8 cellular contexts compared by ENCODE assay signal in the genomic region with DNA sequence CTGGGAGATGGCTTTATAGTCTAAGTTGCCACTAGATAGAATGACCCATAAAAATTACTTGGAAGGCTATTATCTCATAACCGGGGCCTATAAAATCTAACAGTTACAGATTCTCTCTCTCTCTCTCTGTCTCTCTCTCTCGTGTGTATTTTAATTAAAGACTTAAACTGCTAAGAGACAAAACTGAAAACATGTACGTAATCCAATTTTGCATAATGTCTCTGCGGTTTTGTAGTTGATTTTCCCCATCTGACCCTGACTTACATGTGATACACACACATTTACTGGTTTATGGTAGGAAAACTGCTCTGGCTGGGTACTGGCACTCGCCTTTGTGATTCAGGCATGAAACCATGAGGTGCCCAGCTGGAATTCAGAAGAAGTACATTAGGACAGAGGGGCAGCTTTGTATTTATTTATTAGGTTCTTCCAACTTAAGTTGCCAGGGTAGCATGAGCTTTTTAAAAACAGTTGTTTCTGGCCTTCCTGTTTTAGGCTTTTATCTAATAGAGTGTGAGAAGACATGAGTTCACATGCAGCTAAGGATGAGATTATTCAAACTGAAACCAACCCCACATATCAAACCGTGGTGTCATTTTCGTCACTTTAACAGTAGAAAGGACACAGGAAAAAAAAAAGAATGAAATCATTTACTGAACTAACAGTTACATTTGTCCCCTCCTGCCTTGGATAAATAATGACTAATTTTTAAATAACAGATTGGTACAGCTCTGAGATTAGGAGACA.
A peak's percentile ranks its signal among the peaks of the same experiment; 100 is the strongest.
DNase-seq lines count a peak whose midpoint lies in the region; ATAC-seq and TF ChIP-seq lines count a peak whose summit lies in the region.

No MANE protein-coding gene starts in this region.

- H3K27me3 ChIP-seq in BJ (ENCODE audit: control insufficient read depth, insufficient read depth, low read length) (no peaks in the 10 kb centered on the region), SJCRH30 (no peaks in the 10 kb centered on the region)

- H3K4me1 ChIP-seq in SJCRH30, result no peaks in the 10 kb centered on the region

- peak; percentile 96 for DNase-seq in BJ (ENCODE audit: low read depth)
- DNase-seq in germinal center (ENCODE audit: low spot score), result peak; percentile 64
- peak; percentile 50 for DNase-seq in stromal cell of bone marrow (ENCODE audit: low read depth)
- DNase-seq in SJCRH30, result no peak
- no peak for DNase-seq in mesenteric fat pad (ENCODE audit: low spot score)

- H3K36me3 ChIP-seq in BJ (ENCODE audit: control insufficient read depth, insufficient read depth, low read length) (no peaks in the 10 kb centered on the region), SJCRH30 (no peaks in the 10 kb centered on the region)

- TF ChIP-seq CTCF in BJ (IDR thresholded peaks at IDR 0.05; ENCODE audit: insufficient read depth, low read depth, low read length), result no peak

- H3K4me3 ChIP-seq in BJ (ENCODE audit: low read depth, low read length) (no peak overlapping the region), SJCRH30 (no peak overlapping the region)

- CTCF ChIA-PET in BJ (lab: Yijun Ruan, JAX), result interaction anchor here (0.7 to 4.0 kb wide), 8 partner anchors 11 to 350 kb away, joined by 3 to 19 read pairs (median 4); no protein-coding TSS in a partner anchor

- ATAC-seq in GM19328 (IDR thresholded peaks at IDR 0.05; ENCODE audit: unreplicated experiment), result peak; percentile 58
- peak; percentile 65 for ATAC-seq in HG03280 (IDR thresholded peaks at IDR 0.05; ENCODE audit: unreplicated experiment)
- ATAC-seq in activated CD4-positive, CD25-positive, alpha-beta regulatory T cell treated with anti-CD3 and anti-CD28 coated beads, Interleukin-2, amount 50 U/mL, for 24 hours, result peak; percentile 76 to 78

- POLR2A ChIA-PET in BJ (lab: Charles Lee), result interaction anchor here (0.6 kb wide), 1 partner anchor 345 kb away, joined by 4 read pairs; no protein-coding TSS in a partner anchor

- no peaks in the 10 kb centered on the region for H3K9me3 ChIP-seq in SJCRH30 (replicated peaks)

- H3K27ac ChIP-seq in SJCRH30, result no peak overlapping the region

Comparison
In these comparisons a context has a peak if more than half of its experiments do, and no peak if none do; other contexts are left out.
1. DNase-seq: peak in BJ (single experiment), germinal center (single experiment) and stromal cell of bone marrow (single experiment); none in SJCRH30 (0 of 2) and mesenteric fat pad (single experiment).
2. Peak in every context shown above with its lines, with median percentiles within 50 percentile points of each other: ATAC-seq.